2 cellular contexts compared by ENCODE assay signal in the genomic region with DNA sequence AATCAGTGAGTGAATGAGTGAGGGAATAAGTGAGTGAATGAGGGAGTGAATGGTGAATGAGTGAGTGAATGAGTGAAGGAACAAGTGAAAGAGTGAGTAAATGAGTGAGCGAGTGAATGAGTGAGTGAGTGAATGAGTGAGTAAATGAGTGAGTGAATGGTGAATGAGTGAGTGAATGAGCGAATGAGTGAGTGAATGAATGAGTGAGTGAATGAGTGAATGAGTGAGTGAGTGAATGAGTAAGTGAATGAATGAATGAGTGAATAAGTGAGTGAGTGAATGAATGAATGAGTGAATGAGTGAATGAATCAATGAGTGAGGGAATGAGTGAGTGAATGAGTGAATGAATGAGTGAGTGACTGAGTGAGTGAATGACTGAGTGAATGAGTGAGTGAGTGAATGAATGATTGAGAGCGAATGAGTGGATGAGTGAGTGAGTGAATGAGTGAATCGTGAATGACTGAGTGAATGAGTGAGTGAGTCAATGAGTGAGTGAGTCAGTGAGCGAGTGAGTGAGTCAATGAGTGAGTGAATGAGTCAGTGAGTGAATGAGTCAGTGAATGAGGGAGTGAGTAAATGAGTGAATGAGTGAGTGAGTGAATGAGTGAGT.
TF ChIP-seq lines count a peak whose summit lies in the region.
"Not testable (repeated sequence)": the region's sequence is repeated elsewhere in the genome, so short reads cannot be mapped to it uniquely, and the experiment has no call there.

No MANE protein-coding gene starts in this region.

TF ChIP-seq in A549, 52 proteins besides CTCF, POLR2A, EP300 and RAD21:
- TF ChIP-seq FOSL2 (IDR thresholded peaks at IDR 0.05) = not testable (repeated sequence)
- peak; percentile 95 for TF ChIP-seq FOSL2 (CRISPR knock-in tag; IDR thresholded peaks at IDR 0.05)
TF ChIP-seq in A549: peak in this region for 1; not testable (repeated sequence) for 51.

TF ChIP-seq in HCT116, 20 proteins besides CTCF, POLR2A, EP300 and RAD21:
- peak; percentile 66 for TF ChIP-seq JUND (IDR thresholded peaks at IDR 0.05)
- peak; percentile 80 for TF ChIP-seq FOSL1 (IDR thresholded peaks at IDR 0.05; ENCODE audit: low read depth)
- TF ChIP-seq CBX3 (IDR thresholded peaks at IDR 0.05; ENCODE audit: low read depth) = peak; percentile 31
- TF ChIP-seq SP1 (IDR thresholded peaks at IDR 0.05; ENCODE audit: low read depth) = 0 out of 2 replicates have a peak, but pooled peaks have one; percentile 24
